ENCODE assay signal across 8 cellular contexts in genomic region chr12:14416658-14417057, GRCh38. TPM values are rescaled to one million over a fixed set of nuclear protein-coding genes. Genes with fewer than 3 reads are reported as not detected.
A peak's percentile ranks its signal among the peaks of the same experiment; 100 is the strongest.
DNase-seq lines count a peak whose midpoint lies in the region; ATAC-seq, FAIRE-seq and TF ChIP-seq lines count a peak whose summit lies in the region.

No MANE protein-coding gene starts in this region.

- no peaks in the 10 kb centered on the region for H3K9me1 ChIP-seq in K562 (ENCODE audit: control insufficient read depth, insufficient read depth, low read length)

- peaks cover 4% of the 10 kb centered on the region; the same call in 1 of the 2 replicates for H3K9me3 ChIP-seq in K562 (replicated peaks; ENCODE audit: control insufficient read depth, insufficient read depth, low read depth, low read length)

- TF ChIP-seq RAD21 in K562 (CRISPR knock-in tag; conservative IDR thresholded peaks at IDR 0.05 in 1 of 2, IDR thresholded peaks at IDR 0.05 in 1 of 2): no peak

- ATAC-seq in K562: peak; percentile 67
- no peak for ATAC-seq in HG02884 (IDR thresholded peaks at IDR 0.05; ENCODE audit: unreplicated experiment)
- ATAC-seq in GM19324 (IDR thresholded peaks at IDR 0.05; ENCODE audit: low FRiP score, unreplicated experiment): no peak

- H3K4me3 ChIP-seq in K562: no peak overlapping the region

- peak overlapping the region; percentile 38 for H3K4me3 Mint-ChIP-seq in activated naive CD4-positive, alpha-beta T cell treated with anti-CD3 and anti-CD28 coated beads for 36 hours

- peaks cover 9% of the 10 kb centered on the region for H3K9me3 Mint-ChIP-seq in activated naive CD4-positive, alpha-beta T cell treated with anti-CD3 and anti-CD28 coated beads for 36 hours

- H4K20me1 ChIP-seq in K562 (replicated peaks; ENCODE audit: control insufficient read depth, insufficient read depth, low read length): no peaks in the 10 kb centered on the region

- H2AFZ ChIP-seq in K562 (ENCODE audit: low read depth, low read length): no peak overlapping the region

- H3K36me3 Mint-ChIP-seq in activated naive CD4-positive, alpha-beta T cell treated with anti-CD3 and anti-CD28 coated beads for 36 hours (ENCODE audit: low read depth): peaks cover 21% of the 10 kb centered on the region

- peaks cover 60% of the 10 kb centered on the region for H3K4me1 Mint-ChIP-seq in activated naive CD4-positive, alpha-beta T cell treated with anti-CD3 and anti-CD28 coated beads for 36 hours (ENCODE audit: low read depth)

- peaks cover 94% of the 10 kb centered on the region for H3K79me2 ChIP-seq in K562 (ENCODE audit: control insufficient read depth, insufficient read depth, low read length)

- no TSS peak for BruUV-seq in K562 (replicated peaks; lab: Mats Ljungman, UMichigan)

- intact Hi-C loops in activated naive CD4-positive, alpha-beta T cell treated with anti-CD3 and anti-CD28 coated beads for 36 hours (cut with micrococcal nuclease): loop anchor here (1.0 kb wide), 5 partner anchors 8 to 160 kb away; no protein-coding TSS in a partner anchor
- intact Hi-C loops in K562 (cut with micrococcal nuclease): no loop called here

- TF ChIP-seq CTCF in K562 (IDR thresholded peaks at IDR 0.05 in 2 of 3, conservative IDR thresholded peaks at IDR 0.05 in 1 of 3; ENCODE audit: insufficient read depth in 2 of 3, low read depth in 1 of 3, low read length in 3 of 3): no peak

- H3K27me3 Mint-ChIP-seq in activated naive CD4-positive, alpha-beta T cell treated with anti-CD3 and anti-CD28 coated beads for 36 hours (ENCODE audit: low read depth): no peaks in the 10 kb centered on the region

- no peak for TF ChIP-seq POLR2A in K562 (conservative IDR thresholded peaks at IDR 0.05)

- 81% methylated on average over 1 of the region's 1 CpG for WGBS in K562 (ENCODE audit: insufficient coverage, low coverage, missing lambda C conversion rate)

- no peak overlapping the region for H3K9ac ChIP-seq in K562 (ENCODE audit: insufficient read depth in 1 of 2, low read depth in 2 of 2, low read length in 2 of 2)

- H3K27me3 ChIP-seq in K562 (ENCODE audit: control insufficient read depth in 2 of 2, insufficient read depth in 2 of 2, low read length in 2 of 2): no peaks in the 10 kb centered on the region

- peak; percentile 70 for FAIRE-seq in K562 (lab: Jason Lieb, UNC)

- in situ Hi-C loops in K562 (cut with MboI): no loop called here

- H3K4me1 ChIP-seq in K562 (replicated peaks in 1 of 2; ENCODE audit: control insufficient read depth in 2 of 2, insufficient read depth in 2 of 2, low read length in 2 of 2): no peaks in the 10 kb centered on the region; a peak in 2 of 5 replicates

- H3K27ac Mint-ChIP-seq in activated naive CD4-positive, alpha-beta T cell treated with anti-CD3 and anti-CD28 coated beads for 36 hours: peak overlapping the region; percentile 74

- H3K36me3 ChIP-seq in K562 (ENCODE audit: control insufficient read depth, insufficient read depth, low read length): 0 out of 3 replicates have a peak, but pooled peaks cover 4% of the 10 kb centered on the region

- no peak overlapping the region for H3K4me2 ChIP-seq in K562 (ENCODE audit: insufficient read depth, low read length)

- CTCF ChIA-PET in activated naive CD4-positive, alpha-beta T cell treated with anti-CD3 and anti-CD28 coated beads for 36 hours (lab: Charles Lee): interaction anchor here (0.8 to 2.8 kb wide), 7 partner anchors 11 to 50 kb away, joined by 3 to 18 read pairs (median 5); partner anchors contain the start of gene ATF7IP
- CTCF ChIA-PET in K562 (lab: Yijun Ruan, JAX; ENCODE audit: low intra/inter-chr PET ratio): no interaction called here

- TF ChIP-seq EP300 in K562 (IDR thresholded peaks at IDR 0.05; ENCODE audit: low read length): no peak

- peak; percentile 60 for DNase-seq in activated naive CD4-positive, alpha-beta T cell treated with anti-CD3 and anti-CD28 coated beads for 36 hours
- no peak for DNase-seq in activated naive CD4-positive, alpha-beta T cell treated with Interleukin-2 at 50 U/mL for 16 hours
- DNase-seq in NCI-H524 treated with DMSO at 0.1 percent for 48 hours (lab: John Stamatoyannopoulos, UW): peak; percentile 81
- DNase-seq in K562 (ENCODE audit: extremely low read depth in 1 of 4, low spot score in 3 of 4): no peak
- peak; percentile 93 for DNase-seq in iris pigment epithelial cell (ENCODE audit: low read depth)
- peak; percentile 88 for DNase-seq in superior temporal gyrus (ENCODE audit: extremely low spot score)

- POLR2A ChIA-PET in K562 (lab: Yijun Ruan, JAX): no interaction called here

- no peak overlapping the region for H3K27ac ChIP-seq in K562 (ENCODE audit: extremely low read depth, low read depth, low read length)

TF ChIP-seq in K562, 482 proteins besides CTCF, POLR2A, EP300 and RAD21 (continues in another document):
- peak; percentile 88 for TF ChIP-seq RFX5 (IDR thresholded peaks at IDR 0.05; ENCODE audit: low read depth, low read length)
- no peak for TF ChIP-seq RBM15 (IDR thresholded peaks at IDR 0.05; ENCODE audit: insufficient read depth, low read length)
- no peak for TF ChIP-seq NR2C1 (IDR thresholded peaks at IDR 0.05)
- TF ChIP-seq NR2C1 (tag; IDR thresholded peaks at IDR 0.05): no peak

RNA-seq across cellular contexts. Expression of gene ATF7IP, which starts 51.2 kb away (rescaled TPM):
- 100 to 1,000 TPM; 131 to 141 TPM for total RNA-seq in activated naive CD4-positive, alpha-beta T cell treated with anti-CD3 and anti-CD28 coated beads for 36 hours
- 14.3 and 114 TPM in 2 replicates for total RNA-seq in K562 (2011; cell fraction: chromatin; rRNA removed; ENCODE audit: low replicate concordance)
- 6.0 and 11.7 TPM in 2 replicates for total RNA-seq in K562 (2011; cell fraction: nucleolus; rRNA removed)
- 26.8 and 42.1 TPM in 2 replicates for total RNA-seq in K562 (2011; cell fraction: nucleoplasm; rRNA removed)
- total RNA-seq in K562 (2014; rRNA removed) (9.7 and 11.0 TPM in 2 replicates), K562 (2014; rRNA removed; fragmentation: Illumina TruSeq; extraction: Trizol) (21.1 and 22.2 TPM in 2 replicates), K562 (2015; rRNA removed; fragmentation: Illumina TruSeq; extraction: Trizol) (19.6 and 19.9 TPM in 2 replicates), K562 (2021) (27.1 and 28.0 TPM in 2 replicates)
- polyA plus RNA-seq in K562 (2011; rRNA removed) (4.2 and 8.4 TPM in 2 replicates), K562 (2014; fragmentation: Illumina TruSeq; extraction: Trizol) (11.7 and 13.7 TPM in 2 replicates), K562 (2014; fragmentation: Nextera tagmentation; extraction: Ambion mirVana) (1 to 10 TPM; 2.8 to 3.5 TPM), K562 (2014; rRNA removed) (6.0 and 7.0 TPM in 2 replicates)
- polyA plus RNA-seq in K562 (2011; cell fraction: cytosol; rRNA removed): 4.6 and 6.6 TPM in 2 replicates
- 11.4 and 12.4 TPM in 2 replicates for polyA plus RNA-seq in K562 (2011; cell fraction: nucleus; rRNA removed)
- polyA plus RNA-seq in K562 (2012): 7.3 and 12.0 TPM in 2 replicates
- 22.9 and 34.8 TPM in 2 replicates for polyA minus RNA-seq in K562 (2011; rRNA and poly(A)+ RNA removed)
- 14.7 and 15.1 TPM in 2 replicates for polyA minus RNA-seq in K562 (2011; cell fraction: cytosol; rRNA and poly(A)+ RNA removed)
- 13.7 and 25.0 TPM in 2 replicates for polyA minus RNA-seq in K562 (2011; cell fraction: nucleus; rRNA and poly(A)+ RNA removed)

Comparison
In these comparisons a context has a peak if more than half of its experiments do, and no peak if none do; other contexts are left out.
1. DNase-seq: peak in activated naive CD4-positive, alpha-beta T cell treated with anti-CD3 and anti-CD28 coated beads for 36 hours (single experiment), NCI-H524 treated with DMSO at 0.1 percent for 48 hours (single experiment), iris pigment epithelial cell (single experiment) and superior temporal gyrus (single experiment); none in activated naive CD4-positive, alpha-beta T cell treated with Interleukin-2 at 50 U/mL for 16 hours (single experiment) and K562 (0 of 4).